ENCODE assay signal across 8 cellular contexts in the genomic region with DNA sequence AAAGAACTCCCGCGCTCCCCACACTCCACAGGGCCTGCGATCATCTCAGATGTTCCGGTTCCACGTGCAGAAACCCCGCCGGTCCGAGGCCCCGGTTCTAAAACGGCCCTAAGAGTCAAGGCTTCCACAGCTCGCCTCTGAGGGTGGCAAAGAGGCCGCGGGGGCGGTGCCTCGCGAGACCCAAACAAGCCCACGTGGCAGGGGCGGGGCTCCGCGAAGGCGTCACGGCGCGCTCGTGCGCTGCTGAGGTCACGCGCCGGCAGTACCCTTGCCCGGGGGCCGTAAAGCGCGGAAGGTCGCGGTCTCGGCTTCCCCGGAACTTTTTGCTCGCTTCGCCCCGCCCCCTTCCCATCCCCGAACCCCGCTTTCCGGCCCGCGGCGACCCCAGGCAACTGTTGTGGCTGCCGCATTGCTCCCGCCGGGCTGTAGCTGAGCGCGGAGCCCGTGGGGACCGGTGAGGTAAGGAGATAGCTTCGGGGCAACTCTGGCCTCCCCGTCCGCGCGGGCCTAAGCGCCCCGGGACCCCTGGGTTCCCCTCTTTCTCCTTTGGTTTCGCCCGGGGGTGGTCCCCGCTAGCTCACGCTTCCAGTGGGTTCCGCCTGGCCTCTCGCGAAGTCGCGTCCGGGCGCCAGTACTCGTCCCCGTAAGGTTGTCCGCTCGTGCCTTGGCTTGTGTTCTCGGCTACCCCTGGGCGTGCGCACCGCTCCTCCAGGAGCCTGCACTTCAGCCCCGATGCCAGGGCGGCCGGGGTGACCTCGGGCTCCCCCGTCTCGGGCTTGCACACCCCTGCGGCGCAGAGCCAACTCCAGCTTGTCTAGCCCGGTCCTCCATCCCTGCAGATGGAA. TPM values are rescaled to one million over a fixed set of nuclear protein-coding genes. Genes with fewer than 3 reads are reported as not detected.
DNase-seq lines count a peak whose midpoint lies in the region; ATAC-seq and TF ChIP-seq lines count a peak whose summit lies in the region.
"Not testable (repeated sequence)": the region's sequence is repeated elsewhere in the genome, so short reads cannot be mapped to it uniquely, and the experiment has no call there.

PDPR (plus strand) TSS at position 351 of the 845 bp plus-strand sequence. CDS start 6,161 bp downstream, outside the sequence.

- peak; percentile 64 for TF ChIP-seq POLR2A in prostate gland (IDR thresholded peaks at IDR 0.05)

- not testable (repeated sequence) for H3K36me3 ChIP-seq in right atrium auricular region, prostate gland, upper lobe of right lung

- peak within 1 kb of the TSS; percentile 78 to 80 for H3K27ac ChIP-seq in right atrium auricular region
- peak within 1 kb of the TSS; percentile 79 to 80 for H3K27ac ChIP-seq in prostate gland
- peak within 1 kb of the TSS; percentile 68 for H3K27ac ChIP-seq in upper lobe of right lung

- not testable (repeated sequence) for H3K9me3 ChIP-seq in right atrium auricular region, prostate gland, upper lobe of right lung

- H3K4me3 ChIP-seq in right atrium auricular region (peak within 1 kb of the TSS; percentile 66 to 68), prostate gland (peak within 1 kb of the TSS; percentile 53 to 58), upper lobe of right lung (peak within 1 kb of the TSS; percentile 74)

- H3K27me3 ChIP-seq in right atrium auricular region; prostate gland (replicated peaks; ENCODE audit: insufficient read depth); upper lobe of right lung: not testable (repeated sequence)

- peak; percentile 93 for ATAC-seq in GM18502 (IDR thresholded peaks at IDR 0.05; ENCODE audit: poor library complexity, unreplicated experiment)
- ATAC-seq in HG02943 (IDR thresholded peaks at IDR 0.05; ENCODE audit: low read depth, unreplicated experiment), result peak; percentile 86
- peak; percentile 99 for ATAC-seq in upper lobe of right lung

- TF ChIP-seq CTCF in right atrium auricular region (IDR thresholded peaks at IDR 0.05); prostate gland (IDR thresholded peaks at IDR 0.05); upper lobe of right lung (IDR thresholded peaks at IDR 0.05): not testable (repeated sequence)

- intact Hi-C loops in prostate gland (cut with DNase I); upper lobe of right lung (cut with DNase I): not testable (repeated sequence)

- under 1% methylated on average over 67 of the region's 88 CpGs for WGBS in prostate gland

- DNase-seq in NCI-H187 (lab: John Stamatoyannopoulos, UW) (peak; percentile 4 to 67), T-helper 2 cell (peak; percentile 87 to 97 (median 94)), anterior cingulate cortex (lab: John Stamatoyannopoulos, UW) (peak; percentile 12 to 93 (median 85)), right atrium auricular region (ENCODE audit: low spot score) (peak; percentile 93), prostate gland (ENCODE audit: low spot score) (peak; percentile 89), upper lobe of right lung (peak; percentile 98)

- not testable (repeated sequence) for H3K4me1 ChIP-seq in right atrium auricular region; prostate gland (replicated peaks); upper lobe of right lung

RNA-seq across cellular contexts. Expression of gene PDPR, which starts in this region (rescaled TPM):
- total RNA-seq in right atrium auricular region (10 to 100 TPM; 19.3 to 26.4 TPM), prostate gland (10 to 100 TPM; 17.2 to 50.4 TPM), upper lobe of right lung (20.3 TPM)

Comparison
In these comparisons a context has a peak if more than half of its experiments do, and no peak if none do; other contexts are left out.
1. Peak in every context shown above with its lines: DNase-seq, ATAC-seq, H3K4me3 ChIP-seq and H3K27ac ChIP-seq.
2. DNase-seq: peak in every context shown above with its lines; median percentile 98 in upper lobe of right lung; 94 in T-helper 2 cell; 93 in right atrium auricular region; 89 in prostate gland; 85 in anterior cingulate cortex; 36 in NCI-H187.